ENCODE assay signal across 19 cellular contexts in the genomic region with DNA sequence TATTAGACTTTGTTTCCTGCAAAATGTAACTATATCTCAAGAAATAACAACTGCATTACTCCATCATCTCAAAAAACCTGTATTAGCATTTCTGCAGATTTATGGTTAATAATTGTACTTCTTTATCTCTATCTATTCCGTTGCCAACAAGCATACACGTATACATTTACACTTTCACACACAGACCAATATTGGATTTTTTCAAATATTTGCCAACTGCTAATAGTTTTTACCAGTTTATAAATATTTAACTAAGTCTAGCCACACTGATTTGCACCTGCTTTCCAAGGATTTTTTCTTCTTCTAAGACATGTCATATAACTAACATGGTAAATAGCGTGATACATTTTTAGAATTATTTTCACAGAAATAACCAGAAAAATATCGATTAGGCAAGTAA. TPM values are rescaled to one million over a fixed set of nuclear protein-coding genes. Genes with fewer than 3 reads are reported as not detected.
DNase-seq lines count a peak whose midpoint lies in the region; ATAC-seq and TF ChIP-seq lines count a peak whose summit lies in the region.
"Had no signal": no experiment of that assay in that cellular context is flagged by ENCODE, and none has a peak within 500 bp of the region (broad histone marks: within the 10 kb centered on the region; RNA-seq: fewer than 3 reads in every experiment).

No MANE protein-coding gene starts in this region.

- ATAC-seq in GM23338 (no peak), HG03139 (IDR thresholded peaks at IDR 0.05; ENCODE audit: unreplicated experiment) (no peak)
- ATAC-seq in stimulated activated memory B cell treated with anti-CD40 and anti-IgM and Interleukin-4, amounts not matched to agents 10 μg/mL and 1 μg/mL and 100 μg/mL, for 72 hours = no peak

- no peaks in the 10 kb centered on the region for H3K36me3 ChIP-seq in GM23338 (ENCODE audit: insufficient read depth)
- H3K36me3 ChIP-seq in SK-N-SH (replicated peaks in 1 of 2; ENCODE audit: control insufficient read depth in 1 of 2, insufficient read depth in 2 of 2, low read length in 1 of 2) = peaks cover 0 to 33% of the 10 kb centered on the region in 2 experiments

- TF ChIP-seq CTCF in GM23338 (conservative IDR thresholded peaks at IDR 0.05; ENCODE audit: low read depth in 2 of 2) (no peak), SK-N-SH (IDR thresholded peaks at IDR 0.05) (no peak)

- H3K27me3 ChIP-seq in GM23338 (ENCODE audit: insufficient read depth) (no peaks in the 10 kb centered on the region), SK-N-SH (ENCODE audit: insufficient read depth) (no peaks in the 10 kb centered on the region)

- WGBS in SK-N-SH (ENCODE audit: low lambda C conversion rate) = 94% methylated on average over 4 of the region's 4 CpGs

- CTCF ChIA-PET in SK-N-SH (lab: Yijun Ruan, JAX) = interaction anchor here (1.3 to 1.4 kb wide), 2 partner anchors 12 to 35 kb away, joined by 3 to 5 read pairs; a partner anchor contains a TSS

- H3K79me2 ChIP-seq in GM23338 (replicated peaks; ENCODE audit: insufficient read depth) (no peaks in the 10 kb centered on the region), SK-N-SH (ENCODE audit: insufficient read depth) (no peaks in the 10 kb centered on the region)

- H3K4me3 Mint-ChIP-seq in activated naive CD4-positive, alpha-beta T cell treated with anti-CD3 and anti-CD28 coated beads, Interleukin-2, amount 50 U/mL, for 24 hours = peak overlapping the region; percentile 26
- H3K4me3 Mint-ChIP-seq in GM23338 = no peak overlapping the region
- no peak overlapping the region for H3K4me3 Mint-ChIP-seq in activated T-helper 2 cell treated with anti-CD3 and anti-CD28 coated beads, Interferon-gamma antibody, Interleukin-2, Interleukin-4, amounts not matched to agents 10 μg/mL and 5 μg/mL and 100 μg/mL, durations not matched to agents 14 hours and 24 hours and 36 hours (ENCODE audit: low read depth)
- no peak overlapping the region for H3K4me3 Mint-ChIP-seq in stimulated activated memory B cell treated with anti-CD40 and anti-IgM and Interleukin-4, amounts not matched to agents 10 μg/mL and 1 μg/mL and 100 μg/mL, for 72 hours
- H3K4me3 Mint-ChIP-seq: CD4-positive, alpha-beta T cell had no signal

- no peak overlapping the region for H3K4me2 ChIP-seq in GM23338
- no peak overlapping the region for H3K4me2 ChIP-seq in SK-N-SH

- H3K9me3 Mint-ChIP-seq in activated naive CD4-positive, alpha-beta T cell treated with anti-CD3 and anti-CD28 coated beads, Interleukin-2, amount 50 U/mL, for 24 hours = no peaks in the 10 kb centered on the region
- H3K9me3 Mint-ChIP-seq in GM23338 = no peaks in the 10 kb centered on the region
- H3K9me3 Mint-ChIP-seq in activated T-helper 2 cell treated with anti-CD3 and anti-CD28 coated beads, Interferon-gamma antibody, Interleukin-2, Interleukin-4, amounts not matched to agents 10 μg/mL and 5 μg/mL and 100 μg/mL, durations not matched to agents 14 hours and 24 hours and 36 hours = no peaks in the 10 kb centered on the region
- H3K9me3 Mint-ChIP-seq in stimulated activated memory B cell treated with anti-CD40 and anti-IgM and Interleukin-4, amounts not matched to agents 10 μg/mL and 1 μg/mL and 100 μg/mL, for 72 hours = no peaks in the 10 kb centered on the region
- H3K9me3 Mint-ChIP-seq: CD4-positive, alpha-beta T cell had no signal

- no peak overlapping the region for H3K4me3 ChIP-seq in GM23338
- no peak overlapping the region for H3K4me3 ChIP-seq in SK-N-SH (ENCODE audit: low read depth in 2 of 2, low read length in 1 of 2)
- H3K4me3 ChIP-seq: GM12878 had no signal

- no peak for TF ChIP-seq EP300 in SK-N-SH (IDR thresholded peaks at IDR 0.05; ENCODE audit: borderline replicate concordance in 1 of 2, low read depth in 1 of 2, low read length in 1 of 2)

- H3K27ac ChIP-seq in GM23338 (ENCODE audit: low read depth) = no peak overlapping the region
- peak overlapping the region in 1 of 2 experiments; percentile 98; a peak in 2 of 4 replicates for H3K27ac ChIP-seq in SK-N-SH (ENCODE audit: low read depth in 2 of 2, low read length in 1 of 2)

- no peak for DNase-seq in activated naive CD4-positive, alpha-beta T cell treated with Interleukin-2 at 50 U/mL for 16 hours
- no peak for DNase-seq in GM23338 (ENCODE audit: low spot score)
- DNase-seq in activated T-helper 2 cell treated with anti-CD3 and anti-CD28 coated beads, Interferon-gamma antibody, Interleukin-2, Interleukin-4, amounts not matched to agents 10 μg/mL and 5 μg/mL and 100 μg/mL, durations not matched to agents 14 hours and 24 hours and 36 hours (ENCODE audit: low spot score) = no peak
- no peak for DNase-seq in SK-N-SH
- DNase-seq: Caco-2; CD4-positive, alpha-beta T cell; DND-41; Karpas-422; NCI-H1694 treated with DMSO at 0.1 percent for 48 hours; NCI-H2081 treated with DMSO at 0.1 percent for 48 hours; NCI-H2171 treated with DMSO at 0.1 percent for 48 hours; NCI-H524 treated with DMSO at 0.1 percent for 48 hours; NCI-H82; OCI-M1 had no signal

- no peak overlapping the region for H3K27ac Mint-ChIP-seq in activated naive CD4-positive, alpha-beta T cell treated with anti-CD3 and anti-CD28 coated beads, Interleukin-2, amount 50 U/mL, for 24 hours
- H3K27ac Mint-ChIP-seq in GM23338 = peak overlapping the region; percentile 93
- peak overlapping the region; percentile 14 for H3K27ac Mint-ChIP-seq in activated T-helper 2 cell treated with anti-CD3 and anti-CD28 coated beads, Interferon-gamma antibody, Interleukin-2, Interleukin-4, amounts not matched to agents 10 μg/mL and 5 μg/mL and 100 μg/mL, durations not matched to agents 14 hours and 24 hours and 36 hours
- H3K27ac Mint-ChIP-seq in stimulated activated memory B cell treated with anti-CD40 and anti-IgM and Interleukin-4, amounts not matched to agents 10 μg/mL and 1 μg/mL and 100 μg/mL, for 72 hours = peak overlapping the region; percentile 83

- H4K20me1 ChIP-seq in GM23338 (replicated peaks; ENCODE audit: insufficient read depth) = no peaks in the 10 kb centered on the region
- H4K20me1 ChIP-seq in SK-N-SH (ENCODE audit: insufficient read depth) = no peaks in the 10 kb centered on the region

- H3K9me2 ChIP-seq in GM23338 (ENCODE audit: insufficient read depth) (no peaks in the 10 kb centered on the region), SK-N-SH (no peaks in the 10 kb centered on the region)

- no peaks in the 10 kb centered on the region for H3F3A ChIP-seq in GM23338 (replicated peaks; ENCODE audit: low read depth)
- H3F3A ChIP-seq in SK-N-SH (replicated peaks; ENCODE audit: insufficient read depth) = no peaks in the 10 kb centered on the region

- peaks cover 30% of the 10 kb centered on the region for H3K4me1 ChIP-seq in GM23338 (ENCODE audit: insufficient read depth)
- H3K4me1 ChIP-seq in SK-N-SH (ENCODE audit: control insufficient read depth in 1 of 2, insufficient read depth in 2 of 2, low read depth in 1 of 2, low read length in 1 of 2) = peaks cover 10 to 44% of the 10 kb centered on the region in 2 experiments; a peak in 3 of 4 replicates
- H3K4me1 ChIP-seq: Caco-2 had no signal

- H3K9ac ChIP-seq in SK-N-SH = no peak overlapping the region

- H2AFZ ChIP-seq in GM23338 (no peak overlapping the region), SK-N-SH (ENCODE audit: low read depth) (no peak overlapping the region)

- intact Hi-C loops in activated T-helper 2 cell treated with anti-CD3 and anti-CD28 coated beads, Interferon-gamma antibody, Interleukin-2, Interleukin-4, amounts not matched to agents 10 μg/mL and 5 μg/mL and 100 μg/mL, durations not matched to agents 14 hours and 24 hours and 36 hours (cut with micrococcal nuclease) = no loop called here

- POLR2A ChIA-PET in SK-N-SH (lab: Yijun Ruan, JAX) = interaction anchor here (1.4 kb wide), 1 partner anchor 12 kb away, joined by 6 read pairs; a partner anchor contains a TSS

- H3K36me3 Mint-ChIP-seq in activated naive CD4-positive, alpha-beta T cell treated with anti-CD3 and anti-CD28 coated beads, Interleukin-2, amount 50 U/mL, for 24 hours = peaks cover 24% of the 10 kb centered on the region
- no peaks in the 10 kb centered on the region for H3K36me3 Mint-ChIP-seq in GM23338 (ENCODE audit: low read depth)
- H3K36me3 Mint-ChIP-seq in activated T-helper 2 cell treated with anti-CD3 and anti-CD28 coated beads, Interferon-gamma antibody, Interleukin-2, Interleukin-4, amounts not matched to agents 10 μg/mL and 5 μg/mL and 100 μg/mL, durations not matched to agents 14 hours and 24 hours and 36 hours (ENCODE audit: low read depth) = peaks cover 83% of the 10 kb centered on the region
- no peaks in the 10 kb centered on the region for H3K36me3 Mint-ChIP-seq in stimulated activated memory B cell treated with anti-CD40 and anti-IgM and Interleukin-4, amounts not matched to agents 10 μg/mL and 1 μg/mL and 100 μg/mL, for 72 hours

- TF ChIP-seq RAD21 in SK-N-SH (IDR thresholded peaks at IDR 0.05; ENCODE audit: low read length) = no peak

- H3K4me1 Mint-ChIP-seq in activated naive CD4-positive, alpha-beta T cell treated with anti-CD3 and anti-CD28 coated beads, Interleukin-2, amount 50 U/mL, for 24 hours = peaks cover 72% of the 10 kb centered on the region
- H3K4me1 Mint-ChIP-seq in GM23338 = peaks cover 35% of the 10 kb centered on the region
- peaks cover 76% of the 10 kb centered on the region for H3K4me1 Mint-ChIP-seq in activated T-helper 2 cell treated with anti-CD3 and anti-CD28 coated beads, Interferon-gamma antibody, Interleukin-2, Interleukin-4, amounts not matched to agents 10 μg/mL and 5 μg/mL and 100 μg/mL, durations not matched to agents 14 hours and 24 hours and 36 hours (ENCODE audit: low read depth)
- H3K4me1 Mint-ChIP-seq in stimulated activated memory B cell treated with anti-CD40 and anti-IgM and Interleukin-4, amounts not matched to agents 10 μg/mL and 1 μg/mL and 100 μg/mL, for 72 hours = peaks cover 31% of the 10 kb centered on the region

- no peaks in the 10 kb centered on the region for H3K27me3 Mint-ChIP-seq in activated naive CD4-positive, alpha-beta T cell treated with anti-CD3 and anti-CD28 coated beads, Interleukin-2, amount 50 U/mL, for 24 hours
- H3K27me3 Mint-ChIP-seq in GM23338 (ENCODE audit: insufficient read depth, low read depth, poor library complexity) = no peaks in the 10 kb centered on the region
- H3K27me3 Mint-ChIP-seq in activated T-helper 2 cell treated with anti-CD3 and anti-CD28 coated beads, Interferon-gamma antibody, Interleukin-2, Interleukin-4, amounts not matched to agents 10 μg/mL and 5 μg/mL and 100 μg/mL, durations not matched to agents 14 hours and 24 hours and 36 hours (ENCODE audit: low read depth) = no peaks in the 10 kb centered on the region
- H3K27me3 Mint-ChIP-seq in stimulated activated memory B cell treated with anti-CD40 and anti-IgM and Interleukin-4, amounts not matched to agents 10 μg/mL and 1 μg/mL and 100 μg/mL, for 72 hours = no peaks in the 10 kb centered on the region
- H3K27me3 Mint-ChIP-seq: CD4-positive, alpha-beta T cell had no signal

- H3K9me3 ChIP-seq in SK-N-SH = no peaks in the 10 kb centered on the region
- H3K9me3 ChIP-seq: Caco-2 had no signal

RNA-seq across cellular contexts. Expression of a gene that starts 12.2 kb away (rescaled TPM):
- total RNA-seq in GM23338 (2014; rRNA removed; shearing (Covaris generic)) = 0.23 TPM in 1 of 2 replicates, not detected in the other
- 0.31 and 0.40 TPM in 2 replicates for polyA plus RNA-seq in GM23338 (2016; fragmentation: Nextera tagmentation; extraction: Ambion mirVana)
- 28.0 and 29.4 TPM in 2 replicates for total RNA-seq in activated T-helper 2 cell treated with anti-CD3 and anti-CD28 coated beads, Interferon-gamma antibody, Interleukin-2, Interleukin-4, amounts not matched to agents 10 μg/mL and 5 μg/mL and 100 μg/mL, durations not matched to agents 14 hours and 24 hours and 36 hours
- 2.1 and 4.1 TPM in 2 replicates for polyA plus RNA-seq in SK-N-SH (2012; rRNA removed)
- polyA plus RNA-seq in SK-N-SH (2012; cell fraction: cytosol; rRNA removed) = 5.1 and 6.0 TPM in 2 replicates
- 1.3 and 2.1 TPM in 2 replicates for polyA plus RNA-seq in SK-N-SH (2012; cell fraction: nucleus; rRNA removed)
- total RNA-seq: A673 had no signal

Comparison
In these comparisons a context has a peak if more than half of its experiments do, and no peak if none do; other contexts are left out.
1. RNA of a gene that starts 12.2 kb away (total RNA-seq): 28.0 to 29.4 TPM in activated T-helper 2 cell treated with anti-CD3 and anti-CD28 coated beads, Interferon-gamma antibody, Interleukin-2, Interleukin-4, amounts not matched to agents 10 μg/mL and 5 μg/mL and 100 μg/mL, durations not matched to agents 14 hours and 24 hours and 36 hours; 0.23 TPM in GM23338; every median in the first group is over 10 times any median in the second.